Comparison of ENCODE assay signal across 8 cellular contexts in the genomic region with DNA sequence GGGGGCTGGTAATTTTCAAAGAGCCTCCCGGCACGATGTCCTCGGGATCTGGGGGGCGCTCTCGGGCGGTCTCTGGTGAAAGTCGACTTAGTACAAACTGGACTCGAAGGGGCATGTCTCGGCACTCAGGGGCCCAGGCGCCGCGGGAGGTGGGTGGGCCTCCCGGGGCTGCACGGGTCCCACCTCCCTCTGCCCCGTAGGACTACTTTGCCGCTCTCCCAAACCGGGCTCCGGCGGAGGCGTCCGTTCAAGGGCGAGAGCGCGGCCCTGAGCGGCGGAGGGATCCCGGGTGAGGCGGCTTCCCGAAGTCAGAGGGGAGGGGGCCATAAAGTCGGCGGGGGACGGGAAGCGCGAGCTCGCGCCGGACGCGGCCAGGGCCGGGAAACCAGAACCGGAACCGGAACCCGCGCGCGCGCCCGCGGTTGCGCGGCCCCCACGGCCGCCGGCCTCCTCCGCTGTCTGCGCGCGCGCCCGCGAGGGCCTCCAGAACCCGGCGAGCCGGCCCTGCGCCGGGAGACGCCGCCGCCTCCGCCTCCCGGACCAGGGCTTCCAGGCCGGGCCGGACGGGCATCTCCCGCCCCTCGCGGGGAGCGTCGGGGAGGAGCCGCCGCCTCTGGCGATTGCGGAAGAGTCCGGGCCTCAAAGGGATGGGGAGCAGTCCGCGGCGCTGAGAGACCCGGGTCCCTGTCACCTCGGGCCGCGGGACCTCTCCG. TPM values are rescaled to one million over a fixed set of nuclear protein-coding genes. Genes with fewer than 3 reads are reported as not detected.
DNase-seq lines count a peak whose midpoint lies in the region; ATAC-seq and TF ChIP-seq lines count a peak whose summit lies in the region.

Gene ARHGEF12, plus strand, starts transcription at position 486 of the 713 bp plus-strand sequence. CDS start 831 bp downstream, outside the sequence.

- no peaks in the 10 kb centered on the region for H3K36me3 ChIP-seq in Caco-2 (ENCODE audit: control insufficient read depth, insufficient read depth, low read length)

- no peaks in the 10 kb centered on the region for H3K9me3 Mint-ChIP-seq in Caco-2 (ENCODE audit: unreplicated experiment)
- H3K9me3 Mint-ChIP-seq in IgD-negative memory B cell: peaks cover 0 to 2% (median 0%) of the 10 kb centered on the region in 3 donors
- H3K9me3 Mint-ChIP-seq in activated T-helper 2 cell treated with anti-CD3 and anti-CD28 coated beads, Interferon-gamma antibody, Interleukin-2, Interleukin-4, amounts not matched to agents 10 μg/mL and 5 μg/mL and 100 μg/mL, durations not matched to agents 14 hours and 24 hours and 36 hours: no peaks in the 10 kb centered on the region
- H3K9me3 Mint-ChIP-seq in naive thymus-derived CD8-positive, alpha-beta T cell: peaks cover 0 to 4% (median 0%) of the 10 kb centered on the region in 9 donors
- no peaks in the 10 kb centered on the region for H3K9me3 Mint-ChIP-seq in stimulated activated memory B cell treated with anti-CD40 and anti-IgM and Interleukin-4, amounts not matched to agents 10 μg/mL and 1 μg/mL and 100 μg/mL, for 72 hours

- H3K4me3 ChIP-seq in Caco-2 (ENCODE audit: low read depth, low read length): peak within 1 kb of the TSS; percentile 89
- peak within 1 kb of the TSS; percentile 91 for H3K4me3 ChIP-seq in fibroblast of mammary gland (ENCODE audit: control insufficient read depth, low read depth, low read length)

- DNase-seq in Caco-2: peak; percentile 99
- DNase-seq in RKO (ENCODE audit: low spot score): peak; percentile 96
- DNase-seq in activated T-helper 2 cell treated with anti-CD3 and anti-CD28 coated beads, Interferon-gamma antibody, Interleukin-2, Interleukin-4, amounts not matched to agents 10 μg/mL and 5 μg/mL and 100 μg/mL, durations not matched to agents 14 hours and 24 hours and 36 hours (ENCODE audit: low spot score): peak; percentile 56
- DNase-seq in fibroblast of mammary gland (ENCODE audit: low read depth): peak; percentile 96
- peak; percentile 20 to 81 (median 50) for DNase-seq in naive thymus-derived CD8-positive, alpha-beta T cell

- H3K4me3 Mint-ChIP-seq in Caco-2 (ENCODE audit: unreplicated experiment): peak within 1 kb of the TSS; percentile 98
- H3K4me3 Mint-ChIP-seq in IgD-negative memory B cell: peak within 1 kb of the TSS; percentile 85 to 96 (median 92)
- peak within 1 kb of the TSS; percentile 91 for H3K4me3 Mint-ChIP-seq in activated T-helper 2 cell treated with anti-CD3 and anti-CD28 coated beads, Interferon-gamma antibody, Interleukin-2, Interleukin-4, amounts not matched to agents 10 μg/mL and 5 μg/mL and 100 μg/mL, durations not matched to agents 14 hours and 24 hours and 36 hours (ENCODE audit: low read depth)
- peak within 1 kb of the TSS; percentile 78 to 93 (median 87) for H3K4me3 Mint-ChIP-seq in naive thymus-derived CD8-positive, alpha-beta T cell
- H3K4me3 Mint-ChIP-seq in stimulated activated memory B cell treated with anti-CD40 and anti-IgM and Interleukin-4, amounts not matched to agents 10 μg/mL and 1 μg/mL and 100 μg/mL, for 72 hours: peak within 1 kb of the TSS; percentile 89

- TF ChIP-seq CTCF in Caco-2 (IDR thresholded peaks at IDR 0.05; ENCODE audit: insufficient read depth in 1 of 2, low read depth in 1 of 2, low read length in 1 of 2, severe bottlenecking in 1 of 2, unreplicated experiment in 1 of 2): peak; percentile 31 to 75
- TF ChIP-seq CTCF in fibroblast of mammary gland (conservative IDR thresholded peaks at IDR 0.05; ENCODE audit: control insufficient read depth, insufficient read depth, low read depth, low read length): peak; percentile 25

- H3K27me3 ChIP-seq in Caco-2 (replicated peaks; ENCODE audit: control insufficient read depth, insufficient read depth, low read length): no peaks in the 10 kb centered on the region

- peak; percentile 68 for ATAC-seq in GM21381 (IDR thresholded peaks at IDR 0.05; ENCODE audit: unreplicated experiment)
- ATAC-seq in naive thymus-derived CD8-positive, alpha-beta T cell: peak; percentile 44 to 56
- ATAC-seq in stimulated activated memory B cell treated with anti-CD40 and anti-IgM and Interleukin-4, amounts not matched to agents 10 μg/mL and 1 μg/mL and 100 μg/mL, for 72 hours: peak; percentile 88

- H3K27me3 Mint-ChIP-seq in Caco-2 (ENCODE audit: insufficient read depth, unreplicated experiment): no peaks in the 10 kb centered on the region
- peaks cover 35% of the 10 kb centered on the region for H3K27me3 Mint-ChIP-seq in IgD-negative memory B cell
- peaks cover 53% of the 10 kb centered on the region for H3K27me3 Mint-ChIP-seq in activated T-helper 2 cell treated with anti-CD3 and anti-CD28 coated beads, Interferon-gamma antibody, Interleukin-2, Interleukin-4, amounts not matched to agents 10 μg/mL and 5 μg/mL and 100 μg/mL, durations not matched to agents 14 hours and 24 hours and 36 hours (ENCODE audit: low read depth)
- H3K27me3 Mint-ChIP-seq in naive thymus-derived CD8-positive, alpha-beta T cell: peaks cover 26 to 73% (median 55%) of the 10 kb centered on the region in 5 donors
- peaks cover 55% of the 10 kb centered on the region for H3K27me3 Mint-ChIP-seq in stimulated activated memory B cell treated with anti-CD40 and anti-IgM and Interleukin-4, amounts not matched to agents 10 μg/mL and 1 μg/mL and 100 μg/mL, for 72 hours

- H3K4me1 Mint-ChIP-seq in Caco-2 (ENCODE audit: low read depth, unreplicated experiment): peaks cover 35% of the 10 kb centered on the region
- peaks cover 18 to 30% (median 20%) of the 10 kb centered on the region in 3 donors for H3K4me1 Mint-ChIP-seq in IgD-negative memory B cell
- peaks cover 29% of the 10 kb centered on the region for H3K4me1 Mint-ChIP-seq in activated T-helper 2 cell treated with anti-CD3 and anti-CD28 coated beads, Interferon-gamma antibody, Interleukin-2, Interleukin-4, amounts not matched to agents 10 μg/mL and 5 μg/mL and 100 μg/mL, durations not matched to agents 14 hours and 24 hours and 36 hours (ENCODE audit: low read depth)
- H3K4me1 Mint-ChIP-seq in naive thymus-derived CD8-positive, alpha-beta T cell: peaks cover 15 to 39% (median 29%) of the 10 kb centered on the region in 4 donors
- H3K4me1 Mint-ChIP-seq in stimulated activated memory B cell treated with anti-CD40 and anti-IgM and Interleukin-4, amounts not matched to agents 10 μg/mL and 1 μg/mL and 100 μg/mL, for 72 hours: peaks cover 31% of the 10 kb centered on the region

- no TSS peak for BruUV-seq in Caco-2 (replicated peaks; lab: Mats Ljungman, UMichigan)

- H3K36me3 Mint-ChIP-seq in Caco-2 (ENCODE audit: insufficient read depth, unreplicated experiment) (peaks cover 9% of the 10 kb centered on the region), IgD-negative memory B cell (no peaks in the 10 kb centered on the region)
- H3K36me3 Mint-ChIP-seq in activated T-helper 2 cell treated with anti-CD3 and anti-CD28 coated beads, Interferon-gamma antibody, Interleukin-2, Interleukin-4, amounts not matched to agents 10 μg/mL and 5 μg/mL and 100 μg/mL, durations not matched to agents 14 hours and 24 hours and 36 hours (ENCODE audit: low read depth): peaks cover 8% of the 10 kb centered on the region
- peaks cover 0 to 17% (median 4%) of the 10 kb centered on the region in 3 donors for H3K36me3 Mint-ChIP-seq in naive thymus-derived CD8-positive, alpha-beta T cell
- H3K36me3 Mint-ChIP-seq in stimulated activated memory B cell treated with anti-CD40 and anti-IgM and Interleukin-4, amounts not matched to agents 10 μg/mL and 1 μg/mL and 100 μg/mL, for 72 hours: no peaks in the 10 kb centered on the region

- CTCF ChIA-PET in Caco-2 (lab: Charles Lee): interaction anchor here (0.6 to 1.6 kb wide), 9 partner anchors 9 to 152 kb away, joined by 3 to 5 read pairs (median 3); partner anchors contain the start of gene TLCD5

- intact Hi-C loops in Caco-2 (cut with micrococcal nuclease; ENCODE audit: unreplicated experiment): loop anchor here (1.0 to 5.0 kb wide), 7 partner anchors 9 to 616 kb away; no protein-coding TSS in a partner anchor
- intact Hi-C loops in activated T-helper 2 cell treated with anti-CD3 and anti-CD28 coated beads, Interferon-gamma antibody, Interleukin-2, Interleukin-4, amounts not matched to agents 10 μg/mL and 5 μg/mL and 100 μg/mL, durations not matched to agents 14 hours and 24 hours and 36 hours (cut with micrococcal nuclease): loop anchor here (1.0 to 10.0 kb wide), 2 partner anchors 8 to 349 kb away; no protein-coding TSS in a partner anchor

- peak within 1 kb of the TSS; percentile 85 for H3K27ac Mint-ChIP-seq in Caco-2 (ENCODE audit: unreplicated experiment)
- H3K27ac Mint-ChIP-seq in IgD-negative memory B cell: peak within 1 kb of the TSS; percentile 66 to 96 (median 89)
- H3K27ac Mint-ChIP-seq in activated T-helper 2 cell treated with anti-CD3 and anti-CD28 coated beads, Interferon-gamma antibody, Interleukin-2, Interleukin-4, amounts not matched to agents 10 μg/mL and 5 μg/mL and 100 μg/mL, durations not matched to agents 14 hours and 24 hours and 36 hours: peak within 1 kb of the TSS; percentile 53
- H3K27ac Mint-ChIP-seq in naive thymus-derived CD8-positive, alpha-beta T cell: peak within 1 kb of the TSS in 9 of 10 donors; percentile 14 to 74 (median 50)
- peak within 1 kb of the TSS; percentile 74 for H3K27ac Mint-ChIP-seq in stimulated activated memory B cell treated with anti-CD40 and anti-IgM and Interleukin-4, amounts not matched to agents 10 μg/mL and 1 μg/mL and 100 μg/mL, for 72 hours

- H3K9me3 ChIP-seq in Caco-2: no peaks in the 10 kb centered on the region

- H3K4me1 ChIP-seq in Caco-2: peaks cover 30% of the 10 kb centered on the region

- POLR2A ChIA-PET in Caco-2 (lab: Charles Lee): no interaction called here
- POLR2A ChIA-PET in naive thymus-derived CD8-positive, alpha-beta T cell (lab: Charles Lee): interaction anchor here (1.3 kb wide), 1 partner anchor 10 kb away, joined by 6 read pairs; no protein-coding TSS in a partner anchor

RNA-seq across cellular contexts. Expression of gene ARHGEF12, which starts in this region (rescaled TPM):
- total RNA-seq in Caco-2 (2022): 89.2 and 89.3 TPM in 2 replicates
- 4.5 TPM for polyA plus RNA-seq in IgD-negative memory B cell
- total RNA-seq in activated T-helper 2 cell treated with anti-CD3 and anti-CD28 coated beads, Interferon-gamma antibody, Interleukin-2, Interleukin-4, amounts not matched to agents 10 μg/mL and 5 μg/mL and 100 μg/mL, durations not matched to agents 14 hours and 24 hours and 36 hours: 17.4 and 17.7 TPM in 2 replicates
- 1 to 10 TPM; 4.6 to 5.4 TPM for total RNA-seq in naive thymus-derived CD8-positive, alpha-beta T cell
- 1 to 10 TPM in 1 of 3 donors, under 1 TPM in 2; 0.76 to 1.4 (median 0.90) TPM for polyA plus RNA-seq in naive thymus-derived CD8-positive, alpha-beta T cell

Comparison
In these comparisons a context has a peak if more than half of its experiments do, and no peak if none do; other contexts are left out.
1. Peak in every context shown above with its lines: DNase-seq, ATAC-seq and H3K4me3 ChIP-seq.